1 cellular context compared by ENCODE assay signal in genomic region chr14:77306406-77307098, GRCh38.
TF ChIP-seq lines count a peak whose summit lies in the region.

No MANE protein-coding gene starts in this region.

TF ChIP-seq in SK-N-SH, 30 proteins besides CTCF, POLR2A, EP300 and RAD21 (continued from another document):
- TF ChIP-seq NFIC (IDR thresholded peaks at IDR 0.05; ENCODE audit: borderline replicate concordance) (no peak), CHD2 (IDR thresholded peaks at IDR 0.05; ENCODE audit: low read length, partially characterized antibody) (no peak), REST (IDR thresholded peaks at IDR 0.05; ENCODE audit: low read depth, low read length) (no peak), MXI1 (IDR thresholded peaks at IDR 0.05; ENCODE audit: low read depth, low read length) (no peak), USF1 (IDR thresholded peaks at IDR 0.05; ENCODE audit: borderline replicate concordance, low read depth) (no peak)
